Comparison of ENCODE assay signal across 8 cellular contexts in genomic region chr12:98594050-98594853, GRCh38. TPM values are rescaled to one million over a fixed set of nuclear protein-coding genes. Genes with fewer than 3 reads are reported as not detected.
DNase-seq lines count a peak whose midpoint lies in the region; ATAC-seq and TF ChIP-seq lines count a peak whose summit lies in the region.

No MANE protein-coding gene starts in this region.

- peaks cover 7% of the 10 kb centered on the region for H3K27me3 Mint-ChIP-seq in HFFc6 (ENCODE audit: insufficient read depth)
- H3K27me3 Mint-ChIP-seq in memory B cell, result no peaks in the 10 kb centered on the region

- peak overlapping the region; percentile 98 for H3K27ac Mint-ChIP-seq in HFFc6
- H3K27ac Mint-ChIP-seq in memory B cell, result peak overlapping the region; percentile 98

- H3K9me3 Mint-ChIP-seq in HFFc6 (no peaks in the 10 kb centered on the region), memory B cell (no peaks in the 10 kb centered on the region)

- DNase-seq in EH (ENCODE audit: low read depth), result peak; percentile 48
- no peak for DNase-seq in HFFc6
- DNase-seq in SK-MEL-5 (ENCODE audit: low read depth, low spot score), result peak; percentile 36
- peak; percentile 43 for DNase-seq in dermis blood vessel endothelial cell
- no peak for DNase-seq in memory B cell (ENCODE audit: low spot score in 2 of 2)
- peak; percentile 38 for DNase-seq in superior temporal gyrus (ENCODE audit: extremely low spot score)
- no peak for DNase-seq in inferior parietal cortex (ENCODE audit: extremely low spot score)
- no peak for DNase-seq in HPDE6-E6E7 (ENCODE audit: extremely low spot score)

- H3K4me1 Mint-ChIP-seq in HFFc6 (ENCODE audit: low read depth) (peaks cover 26% of the 10 kb centered on the region), memory B cell (peaks cover 15% of the 10 kb centered on the region)

- H3K4me3 Mint-ChIP-seq in HFFc6, result peak overlapping the region; percentile 94
- H3K4me3 Mint-ChIP-seq in memory B cell, result peak overlapping the region; percentile 92

- TF ChIP-seq CTCF in HFFc6 (IDR thresholded peaks at IDR 0.05), result no peak

- in situ Hi-C loops in SK-MEL-5 (cut with HindIII; ENCODE audit: low pct_unique_long_range_greater_than_20kb, low sequenced_read_pairs), result no loop called here

- no peak for ATAC-seq in memory B cell (ENCODE audit: low read depth)

- peaks cover 28% of the 10 kb centered on the region for H3K36me3 Mint-ChIP-seq in HFFc6 (ENCODE audit: low read depth)
- peaks cover 8% of the 10 kb centered on the region for H3K36me3 Mint-ChIP-seq in memory B cell

RNA-seq across cellular contexts. Expression of gene SLC25A3, which starts 0.8 kb away (rescaled TPM):
- 100 to 1,000 TPM; 613 to 701 (median 674) TPM for total RNA-seq in HFFc6 (2021; fragmentation: NEBNext Ultra II Directional; extraction: Animal tissue kit (Norgen Biotek cat#: 25700))
- 959 and 1,004 TPM in 2 replicates for total RNA-seq in SK-MEL-5 (2014; rRNA removed; shearing (Covaris generic))
- 712 and 741 TPM in 2 replicates for polyA plus RNA-seq in SK-MEL-5 (2015; cell fraction: cytosol; rRNA removed)
- 683 and 729 TPM in 2 replicates for polyA plus RNA-seq in SK-MEL-5 (2015; cell fraction: nucleus; rRNA removed)
- total RNA-seq in dermis blood vessel endothelial cell, result 657 and 845 TPM in 2 replicates

RNA-seq across cellular contexts. Expression of gene IKBIP, which starts 50.3 kb away (rescaled TPM):
- 100 to 1,000 TPM in 5 of 6 experiments, 10 to 100 TPM in 1; 96.6 to 131 (median 108) TPM for total RNA-seq in HFFc6 (2021; fragmentation: NEBNext Ultra II Directional; extraction: Animal tissue kit (Norgen Biotek cat#: 25700))
- total RNA-seq in SK-MEL-5 (2014; rRNA removed; shearing (Covaris generic)), result 59.5 and 69.0 TPM in 2 replicates
- polyA plus RNA-seq in SK-MEL-5 (2015; cell fraction: cytosol; rRNA removed), result 43.6 and 47.1 TPM in 2 replicates
- polyA plus RNA-seq in SK-MEL-5 (2015; cell fraction: nucleus; rRNA removed), result 7.2 and 7.7 TPM in 2 replicates
- 44.4 and 51.6 TPM in 2 replicates for total RNA-seq in dermis blood vessel endothelial cell

RNA-seq across cellular contexts. Expression of gene APAF1, which starts 50.8 kb away (rescaled TPM):
- total RNA-seq in HFFc6 (2021; fragmentation: NEBNext Ultra II Directional; extraction: Animal tissue kit (Norgen Biotek cat#: 25700)), result 10 to 100 TPM; 19.0 to 23.6 (median 21.2) TPM
- total RNA-seq in SK-MEL-5 (2014; rRNA removed; shearing (Covaris generic)), result 13.9 and 20.8 TPM in 2 replicates
- 14.5 and 15.0 TPM in 2 replicates for polyA plus RNA-seq in SK-MEL-5 (2015; cell fraction: cytosol; rRNA removed)
- 14.4 and 15.0 TPM in 2 replicates for polyA plus RNA-seq in SK-MEL-5 (2015; cell fraction: nucleus; rRNA removed)
- total RNA-seq in dermis blood vessel endothelial cell, result 29.1 and 37.3 TPM in 2 replicates

Comparison
In these comparisons a context has a peak if more than half of its experiments do, and no peak if none do; other contexts are left out.
1. DNase-seq: peak in EH (single experiment), SK-MEL-5 (single experiment), dermis blood vessel endothelial cell (single experiment) and superior temporal gyrus (single experiment); none in HFFc6 (single experiment), memory B cell (0 of 2), inferior parietal cortex (single experiment) and HPDE6-E6E7 (single experiment).